ENCODE assay signal across 12 cellular contexts in the genomic region with DNA sequence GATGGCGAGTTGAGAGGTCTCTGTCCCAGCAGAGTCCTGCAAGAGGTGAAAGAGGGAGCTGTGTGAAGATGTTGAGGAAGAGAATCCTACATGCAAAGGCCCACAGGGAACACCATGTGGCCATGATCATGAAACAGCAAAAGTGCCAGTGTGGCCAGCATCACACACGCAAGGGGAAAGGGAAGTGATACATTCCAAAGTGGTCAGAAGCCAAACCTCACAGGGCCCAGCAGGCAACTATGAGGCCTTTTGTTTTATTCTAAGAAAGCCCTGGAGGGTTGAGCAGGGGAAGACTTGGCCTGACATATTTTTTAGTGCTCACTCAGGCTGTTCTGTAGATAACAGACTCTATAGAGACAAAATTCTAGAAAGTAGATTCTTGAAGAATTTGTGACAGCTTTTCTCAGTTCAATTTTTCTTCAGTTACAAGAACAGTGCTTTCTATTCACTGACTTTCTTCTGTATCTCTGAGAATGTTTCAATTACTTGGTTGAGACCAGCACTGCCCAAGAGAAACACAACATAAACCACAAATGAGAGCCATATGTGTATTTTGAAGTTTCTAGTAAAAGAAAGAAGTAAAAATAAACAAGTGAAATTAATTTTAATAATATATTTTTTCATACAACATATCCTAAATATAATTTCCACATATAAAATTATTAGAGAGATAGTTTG.
DNase-seq lines count a peak whose midpoint lies in the region; ATAC-seq and TF ChIP-seq lines count a peak whose summit lies in the region.
"Had no signal": no experiment of that assay in that cellular context is flagged by ENCODE, and none has a peak within 500 bp of the region (broad histone marks: within the 10 kb centered on the region; RNA-seq: fewer than 3 reads in every experiment).

No MANE protein-coding gene starts in this region.

- no peaks in the 10 kb centered on the region for H3K36me3 Mint-ChIP-seq in HFFc6 (ENCODE audit: low read depth)

- H3K9me3 Mint-ChIP-seq in HFFc6 = no peaks in the 10 kb centered on the region
- H3K9me3 Mint-ChIP-seq in stimulated activated naive CD8-positive, alpha-beta T cell treated with anti-CD3 and anti-CD28 coated beads, Interleukin-15, amount 100 ng/mL, for 72 hours = no peaks in the 10 kb centered on the region

- no peak for TF ChIP-seq CTCF in cardiac fibroblast (IDR thresholded peaks at IDR 0.05; ENCODE audit: low read depth, low read length)
- TF ChIP-seq CTCF in osteoblast (IDR thresholded peaks at IDR 0.05; ENCODE audit: extremely low read depth, low read depth, low read length) = no peak
- TF ChIP-seq CTCF in HFFc6 (IDR thresholded peaks at IDR 0.05) = no peak

- WGBS in HUES64 = 60% methylated on average over 2 of the region's 2 CpGs

- no peak overlapping the region for H3K4me3 ChIP-seq in HUES64 (ENCODE audit: low read length)
- H3K4me3 ChIP-seq in cardiac fibroblast (replicated peaks in 1 of 2; ENCODE audit: low read depth in 2 of 2, low read length in 2 of 2) = no peak overlapping the region
- no peak overlapping the region for H3K4me3 ChIP-seq in osteoblast (ENCODE audit: insufficient read depth, low read length)

- H3K27me3 ChIP-seq in HUES64 (ENCODE audit: insufficient read depth, low read length) (no peaks in the 10 kb centered on the region), osteoblast (ENCODE audit: insufficient read depth, low read length) (no peaks in the 10 kb centered on the region)

- H3K9me3 ChIP-seq in HUES64 (ENCODE audit: insufficient read depth, low read depth, low read length) = no peaks in the 10 kb centered on the region
- H3K9me3 ChIP-seq in osteoblast (ENCODE audit: low read depth, low read length) = no peaks in the 10 kb centered on the region
- H3K9me3 ChIP-seq: SK-N-SH had no signal

- peak overlapping the region; percentile 48 for H2AFZ ChIP-seq in osteoblast (ENCODE audit: low read length)

- H3K79me2 ChIP-seq in osteoblast (ENCODE audit: insufficient read depth, low read length) = no peaks in the 10 kb centered on the region

- no peak overlapping the region for H3K4me2 ChIP-seq in osteoblast (ENCODE audit: insufficient read depth, low read length)
- H3K4me2 ChIP-seq: SK-N-SH had no signal

- DNase-seq in cardiac fibroblast (ENCODE audit: low read depth in 2 of 2) (peak; percentile 78 to 83), osteoblast (ENCODE audit: insufficient read length, low spot score, missing footprints) (peak; percentile 79), HFFc6 (no peak), D341Med (ENCODE audit: low spot score) (no peak)
- no peak for DNase-seq in activated naive CD4-positive, alpha-beta T cell (lab: John Stamatoyannopoulos, UW)
- DNase-seq in stimulated activated naive CD8-positive, alpha-beta T cell treated with anti-CD3 and anti-CD28 coated beads, Interleukin-15, amount 100 ng/mL, for 72 hours = no peak
- DNase-seq: activated CD8-positive, alpha-beta memory T cell treated with anti-CD3 and anti-CD28 coated beads, Interleukin-2, amount 50 U/mL, for 48 hours; NCI-H2107; occipital lobe; SK-N-SH had no signal

- H4K20me1 ChIP-seq in osteoblast (ENCODE audit: insufficient read depth, low read length) = no peaks in the 10 kb centered on the region

- H3K4me1 ChIP-seq in HUES64 (ENCODE audit: insufficient read depth, low read length) (peaks cover 9% of the 10 kb centered on the region), osteoblast (ENCODE audit: insufficient read depth, low read length) (peaks cover 7% of the 10 kb centered on the region)

- H3K27ac ChIP-seq in HUES64 (ENCODE audit: low read depth, low read length) (0 out of 2 replicates have a peak overlapping the region, but pooled peaks have one; percentile 3), osteoblast (ENCODE audit: low read depth, low read length) (peak overlapping the region; percentile 6)

- H3K36me3 ChIP-seq in HUES64 (ENCODE audit: insufficient read depth, low read length) (no peaks in the 10 kb centered on the region), osteoblast (ENCODE audit: insufficient read depth, low read length) (no peaks in the 10 kb centered on the region)

- H3K27ac Mint-ChIP-seq in HFFc6 = no peak overlapping the region
- no peak overlapping the region for H3K27ac Mint-ChIP-seq in stimulated activated naive CD8-positive, alpha-beta T cell treated with anti-CD3 and anti-CD28 coated beads, Interleukin-15, amount 100 ng/mL, for 72 hours

- H3K9ac ChIP-seq in HUES64 (ENCODE audit: low read depth, low read length) = no peak overlapping the region
- H3K9ac ChIP-seq: SK-N-SH had no signal

- H3K4me3 Mint-ChIP-seq in HFFc6 = no peak overlapping the region
- no peak overlapping the region for H3K4me3 Mint-ChIP-seq in stimulated activated naive CD8-positive, alpha-beta T cell treated with anti-CD3 and anti-CD28 coated beads, Interleukin-15, amount 100 ng/mL, for 72 hours

- ATAC-seq in GM18502 (IDR thresholded peaks at IDR 0.05; ENCODE audit: poor library complexity, unreplicated experiment) = peak; percentile 68
- no peak for ATAC-seq in stimulated activated naive CD8-positive, alpha-beta T cell treated with anti-CD3 and anti-CD28 coated beads, Interleukin-15, amount 100 ng/mL, for 72 hours

- peaks cover 4% of the 10 kb centered on the region; the same call in 1 of the 2 replicates for H3K27me3 Mint-ChIP-seq in HFFc6 (ENCODE audit: insufficient read depth)
- H3K27me3 Mint-ChIP-seq in stimulated activated naive CD8-positive, alpha-beta T cell treated with anti-CD3 and anti-CD28 coated beads, Interleukin-15, amount 100 ng/mL, for 72 hours = peaks cover 8% of the 10 kb centered on the region

- peaks cover 5% of the 10 kb centered on the region for H3K4me1 Mint-ChIP-seq in HFFc6 (ENCODE audit: low read depth)
- no peaks in the 10 kb centered on the region for H3K4me1 Mint-ChIP-seq in stimulated activated naive CD8-positive, alpha-beta T cell treated with anti-CD3 and anti-CD28 coated beads, Interleukin-15, amount 100 ng/mL, for 72 hours

Comparison
In these comparisons a context has a peak if more than half of its experiments do, and no peak if none do; other contexts are left out.
1. DNase-seq: peak in cardiac fibroblast (2 of 2) and osteoblast (single experiment); none in HFFc6 (single experiment), D341Med (single experiment), activated naive CD4-positive, alpha-beta T cell (0 of 4) and stimulated activated naive CD8-positive, alpha-beta T cell treated with anti-CD3 and anti-CD28 coated beads, Interleukin-15, amount 100 ng/mL, for 72 hours (0 of 2).